ENCODE assay signal across 1 cellular context in genomic region chr2:31170071-31170698, GRCh38.
A peak's percentile ranks its signal among the peaks of the same experiment; 100 is the strongest.
TF ChIP-seq lines count a peak whose summit lies in the region.

No MANE protein-coding gene starts in this region.

TF ChIP-seq in K562, 482 proteins besides CTCF, POLR2A, EP300 and RAD21:
- TF ChIP-seq ZNF384 (IDR thresholded peaks at IDR 0.05; ENCODE audit: low read depth, low read length) (peak; percentile 32; the same call in 1 of the 2 replicates), GATAD2B (IDR thresholded peaks at IDR 0.05; ENCODE audit: borderline replicate concordance) (no peak), KLF16 (IDR thresholded peaks at IDR 0.05) (0 out of 2 replicates have a peak, but pooled peaks have one; percentile 12), HNRNPL (IDR thresholded peaks at IDR 0.05; ENCODE audit: low read depth, low read length) (no peak), RCOR1 (IDR thresholded peaks at IDR 0.05; ENCODE audit: borderline replicate concordance in 1 of 2, low read depth in 2 of 2, low read length in 2 of 2) (0 out of 4 replicates have a peak, but pooled peaks of 1 of the 2 experiments have one; percentile 28), TEAD4 (IDR thresholded peaks at IDR 0.05; ENCODE audit: low read length) (peak; percentile 44; the same call in 1 of the 2 replicates), TEAD4 (CRISPR knock-in tag; IDR thresholded peaks at IDR 0.05; ENCODE audit: borderline replicate concordance) (no peak), FOXP4 (CRISPR knock-in tag; IDR thresholded peaks at IDR 0.05; ENCODE audit: borderline replicate concordance) (no peak), MAZ (CRISPR knock-in tag; conservative IDR thresholded peaks at IDR 0.05 in 1 of 2, IDR thresholded peaks at IDR 0.05 in 1 of 2) (0 out of 4 replicates have a peak, but pooled peaks of 1 of the 2 experiments have one; percentile 35), RHOXF2B (CRISPR knock-in tag; conservative IDR thresholded peaks at IDR 0.05) (no peak), DEAF1 (CRISPR knock-in tag; IDR thresholded peaks at IDR 0.05) (peak; percentile 65), SMC3 (conservative IDR thresholded peaks at IDR 0.05; ENCODE audit: insufficient read depth, low read depth, low read length) (peak; percentile 83)
- TF ChIP-seq, protein P1, sequence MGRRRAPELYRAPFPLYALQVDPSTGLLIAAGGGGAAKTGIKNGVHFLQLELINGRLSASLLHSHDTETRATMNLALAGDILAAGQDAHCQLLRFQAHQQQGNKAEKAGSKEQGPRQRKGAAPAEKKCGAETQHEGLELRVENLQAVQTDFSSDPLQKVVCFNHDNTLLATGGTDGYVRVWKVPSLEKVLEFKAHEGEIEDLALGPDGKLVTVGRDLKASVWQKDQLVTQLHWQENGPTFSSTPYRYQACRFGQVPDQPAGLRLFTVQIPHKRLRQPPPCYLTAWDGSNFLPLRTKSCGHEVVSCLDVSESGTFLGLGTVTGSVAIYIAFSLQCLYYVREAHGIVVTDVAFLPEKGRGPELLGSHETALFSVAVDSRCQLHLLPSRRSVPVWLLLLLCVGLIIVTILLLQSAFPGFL (CRISPR knock-in tag; IDR thresholded peaks at IDR 0.05), result 0 out of 2 replicates have a peak, but pooled peaks have one; percentile 39
TF ChIP-seq in K562: peak in this region for 8.
